Comparison of ENCODE assay signal across 26 cellular contexts in genomic region chr5:33509036-33509435, GRCh38.
A peak's percentile ranks its signal among the peaks of the same experiment; 100 is the strongest.
DNase-seq lines count a peak whose midpoint lies in the region; ATAC-seq and TF ChIP-seq lines count a peak whose summit lies in the region.
"Had no signal": no experiment of that assay in that cellular context is flagged by ENCODE, and none has a peak within 500 bp of the region (broad histone marks: within the 10 kb centered on the region; RNA-seq: fewer than 3 reads in every experiment).

No MANE protein-coding gene starts in this region.

- H3K4me1 ChIP-seq in adipocyte (ENCODE audit: control insufficient read depth, insufficient read depth, low read length) (no peaks in the 10 kb centered on the region), mesenchymal stem cell (ENCODE audit: control insufficient read depth, insufficient read depth, low read depth, low read length) (no peaks in the 10 kb centered on the region)
- H3K4me1 ChIP-seq: BE2C had no signal

- H3K27me3 Mint-ChIP-seq in osteocyte (ENCODE audit: unreplicated experiment), result no peaks in the 10 kb centered on the region
- H3K27me3 Mint-ChIP-seq: CD8-positive, alpha-beta memory T cell had no signal

- no peak overlapping the region for H3K18ac ChIP-seq in mesenchymal stem cell (ENCODE audit: low read depth in 1 of 2, low read length in 2 of 2)

- no peak overlapping the region for H2BK120ac ChIP-seq in mesenchymal stem cell (ENCODE audit: low read depth, low read length)

- H3K9ac ChIP-seq in adipocyte (ENCODE audit: low read length), result no peak overlapping the region
- no peak overlapping the region for H3K9ac ChIP-seq in mesenchymal stem cell (ENCODE audit: low read length)
- H3K9ac ChIP-seq: SK-N-SH had no signal

- H3K36me3 ChIP-seq in adipocyte (ENCODE audit: control insufficient read depth, insufficient read depth, low read length, severe bottlenecking), result no peaks in the 10 kb centered on the region
- H3K36me3 ChIP-seq in mesenchymal stem cell (ENCODE audit: control insufficient read depth in 1 of 2, insufficient read depth in 2 of 2, low read depth in 1 of 2, low read length in 2 of 2), result no peaks in the 10 kb centered on the region
- H3K36me3 ChIP-seq: BE2C had no signal

- no peaks in the 10 kb centered on the region for H3K36me3 Mint-ChIP-seq in activated naive CD4-positive, alpha-beta T cell treated with anti-CD3 and anti-CD28 coated beads, Interleukin-2, amount 50 U/mL, for 72 hours
- no peaks in the 10 kb centered on the region for H3K36me3 Mint-ChIP-seq in osteocyte (ENCODE audit: unreplicated experiment)
- H3K36me3 Mint-ChIP-seq: CD14-positive monocyte; CD8-positive, alpha-beta memory T cell had no signal

- no peak overlapping the region for H2AK5ac ChIP-seq in mesenchymal stem cell (ENCODE audit: low read length, severe bottlenecking)

- no peak overlapping the region for H4K8ac ChIP-seq in mesenchymal stem cell (ENCODE audit: low read length)

- no peak for ATAC-seq in activated naive CD4-positive, alpha-beta T cell treated with anti-CD3 and anti-CD28 coated beads, Interleukin-2, amount 50 U/mL, for 72 hours
- ATAC-seq in HG02973 (IDR thresholded peaks at IDR 0.05; ENCODE audit: unreplicated experiment), result no peak
- ATAC-seq: HCT116, PC-3 had no signal

- no peak overlapping the region for H3K23ac ChIP-seq in mesenchymal stem cell (ENCODE audit: low read length in 2 of 2)

- H2AFZ ChIP-seq in mesenchymal stem cell (ENCODE audit: low read depth, low read length), result no peak overlapping the region

- no CpG with 5 or more reads among the region's 3 CpGs for WGBS in mesenchymal stem cell

- peaks cover 3% of the 10 kb centered on the region for H3K4me1 Mint-ChIP-seq in osteocyte (ENCODE audit: unreplicated experiment)
- H3K4me1 Mint-ChIP-seq: CD14-positive monocyte; CD8-positive, alpha-beta memory T cell had no signal

- no peak overlapping the region for H4K91ac ChIP-seq in mesenchymal stem cell (ENCODE audit: low read length)

- no peak overlapping the region for H2BK15ac ChIP-seq in mesenchymal stem cell (ENCODE audit: low read depth, poor library complexity, severe bottlenecking)

- H3K27ac Mint-ChIP-seq in activated naive CD4-positive, alpha-beta T cell treated with anti-CD3 and anti-CD28 coated beads, Interleukin-2, amount 50 U/mL, for 72 hours, result no peak overlapping the region
- no peak overlapping the region for H3K27ac Mint-ChIP-seq in osteocyte (ENCODE audit: unreplicated experiment)
- H3K27ac Mint-ChIP-seq: CD14-positive monocyte had no signal

- H2BK5ac ChIP-seq in mesenchymal stem cell (ENCODE audit: low read depth, low read length, poor library complexity, severe bottlenecking), result no peak overlapping the region

- H3K4me2 ChIP-seq in mesenchymal stem cell (ENCODE audit: low read length, poor library complexity, severe bottlenecking), result no peak overlapping the region
- H3K4me2 ChIP-seq: SK-N-SH had no signal

- H3K4me3 ChIP-seq in adipocyte (ENCODE audit: low read length) (no peak overlapping the region), choroid plexus epithelial cell (ENCODE audit: low read depth, low read length) (no peak overlapping the region), mesenchymal stem cell (ENCODE audit: insufficient read depth in 1 of 2, low read depth in 1 of 2, low read length in 2 of 2) (no peak overlapping the region)

- H3K9me3 Mint-ChIP-seq in activated naive CD4-positive, alpha-beta T cell treated with anti-CD3 and anti-CD28 coated beads, Interleukin-2, amount 50 U/mL, for 72 hours, result no peaks in the 10 kb centered on the region
- no peaks in the 10 kb centered on the region for H3K9me3 Mint-ChIP-seq in osteocyte (ENCODE audit: unreplicated experiment)
- H3K9me3 Mint-ChIP-seq: CD8-positive, alpha-beta memory T cell had no signal

- no peak overlapping the region for H3K4ac ChIP-seq in mesenchymal stem cell (ENCODE audit: low read depth in 1 of 2, low read length in 2 of 2)

- H3K14ac ChIP-seq in mesenchymal stem cell (ENCODE audit: low read length in 2 of 2), result no peak overlapping the region

- no peak overlapping the region for H3K4me3 Mint-ChIP-seq in osteocyte (ENCODE audit: unreplicated experiment)
- H3K4me3 Mint-ChIP-seq: CD14-positive monocyte; CD8-positive, alpha-beta memory T cell had no signal

- no peak for TF ChIP-seq CTCF in choroid plexus epithelial cell (conservative IDR thresholded peaks at IDR 0.05; ENCODE audit: low read depth, low read length)
- no peak for TF ChIP-seq CTCF in osteocyte (IDR thresholded peaks at IDR 0.05)

- H3K9me3 ChIP-seq in adipocyte (ENCODE audit: control insufficient read depth, low read length), result no peaks in the 10 kb centered on the region
- H3K9me3 ChIP-seq in mesenchymal stem cell (ENCODE audit: control insufficient read depth, low read length), result no peaks in the 10 kb centered on the region
- H3K9me3 ChIP-seq: BE2C, SK-N-SH had no signal

- H2BK12ac ChIP-seq in mesenchymal stem cell (ENCODE audit: low read length in 2 of 2), result no peak overlapping the region

- H3K27ac ChIP-seq in mesenchymal stem cell (ENCODE audit: low read length, poor library complexity, severe bottlenecking), result no peak overlapping the region

- H3K79me1 ChIP-seq in mesenchymal stem cell (replicated peaks; ENCODE audit: low read length, poor library complexity, severe bottlenecking), result no peaks in the 10 kb centered on the region

- H3K27me3 ChIP-seq in adipocyte (replicated peaks; ENCODE audit: control insufficient read depth, insufficient read depth, low read length) (no peaks in the 10 kb centered on the region), mesenchymal stem cell (ENCODE audit: control insufficient read depth in 1 of 2, insufficient read depth in 1 of 2, low read length in 2 of 2) (no peaks in the 10 kb centered on the region)
- H3K27me3 ChIP-seq: BE2C had no signal

- DNase-seq in EH (ENCODE audit: low read depth) (peak; percentile 29), adipocyte (ENCODE audit: low read depth) (peak; percentile 42), choroid plexus epithelial cell (ENCODE audit: low read depth) (peak; percentile 47), mesenchymal stem cell (peak; percentile 22), osteocyte (ENCODE audit: extremely low spot score, unreplicated experiment) (no peak), AG08395 (ENCODE audit: low spot score) (no peak)
- DNase-seq in activated naive CD4-positive, alpha-beta T cell treated with anti-CD3 and anti-CD28 coated beads, Interleukin-2, amount 50 U/mL, for 72 hours (ENCODE audit: low spot score in 2 of 2), result no peak
- DNase-seq: BE2C; CD8-positive, alpha-beta memory T cell; DMS79 treated with DMSO at 0.1 percent for 48 hours; GOT3; KBM-7; MV-4-11; NCI-H1105; NCI-H1436 treated with DMSO at 0.1 percent for 48 hours; NCI-H1930; NCI-H446 treated with DMSO at 0.1 percent for 48 hours; NCI-H526; NCI-H82; NK-92 treated with Interleukin-12 subunit alpha and Interleukin-12 subunit beta, amount 100 ng/mL, for 24 hours; PC-3; SK-N-SH; SW 1271 had no signal

Comparison
In these comparisons a context has a peak if more than half of its experiments do, and no peak if none do; other contexts are left out.
1. DNase-seq: peak in EH (single experiment), adipocyte (single experiment), choroid plexus epithelial cell (single experiment) and mesenchymal stem cell (single experiment); none in activated naive CD4-positive, alpha-beta T cell treated with anti-CD3 and anti-CD28 coated beads, Interleukin-2, amount 50 U/mL, for 72 hours (0 of 2), osteocyte (single experiment) and AG08395 (single experiment).